In the genomic region with DNA sequence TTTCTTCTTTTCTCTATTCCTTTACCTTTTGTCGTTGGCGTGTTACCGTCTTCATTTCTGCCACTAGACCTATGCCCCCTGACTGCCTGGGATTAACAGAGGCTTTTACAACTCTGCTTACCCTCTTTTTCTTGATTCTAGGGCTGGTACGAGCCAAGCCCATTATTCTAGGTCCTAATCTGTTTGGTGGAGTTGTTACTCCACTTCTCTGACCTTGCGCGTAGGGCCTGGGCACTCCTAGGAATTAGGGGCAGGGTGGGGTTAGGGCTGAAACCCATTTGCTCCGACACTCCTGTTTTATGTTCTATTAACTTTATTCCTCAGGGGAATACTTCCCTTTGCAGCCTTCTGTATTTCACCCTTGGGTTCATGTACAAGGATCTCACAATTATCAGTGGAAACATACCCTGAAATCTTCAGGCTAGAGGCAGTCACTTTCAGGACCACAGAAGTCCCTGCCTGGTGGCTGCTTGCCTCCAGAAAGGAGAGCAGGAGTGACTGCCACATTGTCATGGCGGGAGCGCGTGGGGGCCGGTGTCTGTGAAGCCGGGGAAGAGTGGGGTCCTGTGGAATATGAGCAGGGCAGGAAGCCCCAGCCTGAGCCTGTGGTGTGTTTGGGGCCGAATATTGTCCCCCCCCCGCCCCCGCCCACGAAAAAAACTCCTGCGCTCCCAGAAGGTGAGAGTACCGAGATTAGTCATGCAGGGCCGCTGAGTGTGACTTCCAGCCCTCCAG, we compare ENCODE assay signal across 9 cellular contexts. TPM values are rescaled to one million over a fixed set of nuclear protein-coding genes. Genes with fewer than 3 reads are reported as not detected.
A peak's percentile ranks its signal among the peaks of the same experiment; 100 is the strongest.
DNase-seq lines count a peak whose midpoint lies in the region; ATAC-seq, FAIRE-seq and TF ChIP-seq lines count a peak whose summit lies in the region.
"Had no signal": no experiment of that assay in that cellular context is flagged by ENCODE, and none has a peak within 500 bp of the region (broad histone marks: within the 10 kb centered on the region; RNA-seq: fewer than 3 reads in every experiment).

No MANE protein-coding gene starts in this region.

- H2BK20ac ChIP-seq in H9 (ENCODE audit: low read depth, low read length, poor library complexity, severe bottlenecking): no peak overlapping the region

- peak overlapping the region in 1 of 2 experiments; percentile 72; a peak in 3 of 6 replicates for H3K27ac ChIP-seq in A549
- no peak overlapping the region for H3K27ac ChIP-seq in H9 (ENCODE audit: insufficient read length, low read depth, low read length)
- H3K27ac ChIP-seq in adrenal gland: peak overlapping the region; percentile 74 to 95 (median 90)
- no peak overlapping the region for H3K27ac ChIP-seq in thymus (ENCODE audit: low read depth)

- H3K4me3 Mint-ChIP-seq in H9: peak overlapping the region; percentile 73 to 89

- FAIRE-seq in A549 (lab: Jason Lieb, UNC): no peak
- FAIRE-seq: colon had no signal

- no peaks in the 10 kb centered on the region for H3K36me3 Mint-ChIP-seq in H9 (ENCODE audit: insufficient read depth in 1 of 3, low read depth in 3 of 3)

- WGBS in A549 (ENCODE audit: missing lambda C conversion rate): 80% methylated on average over 14 of the region's 19 CpGs
- WGBS in H9 (ENCODE audit: extremely low coverage, insufficient read length, low lambda C conversion rate): no CpG with 5 or more reads among the region's 19 CpGs
- 34 to 85% (median 41%) methylated on average over 7 to 19 of the region's 19 CpGs for WGBS in adrenal gland, 4 donors
- WGBS in thymus: 48% methylated on average over 19 of the region's 19 CpGs

- no peak overlapping the region for H3K14ac ChIP-seq in H9 (ENCODE audit: insufficient read depth, low read length)

- CTCF ChIA-PET in A549 (lab: Yijun Ruan, JAX): interaction anchor here (0.7 kb wide), 1 partner anchor 19 kb away, joined by 4 read pairs; no protein-coding TSS in a partner anchor

- intact Hi-C loops in adrenal gland (cut with DNase I): no loop called here

- no peak overlapping the region for H2BK12ac ChIP-seq in H9 (ENCODE audit: insufficient read length, low read depth, low read length)

- no peak overlapping the region for H2AFZ ChIP-seq in H9 (ENCODE audit: low read length)

- no peak overlapping the region for H3T11ph ChIP-seq in H9 (ENCODE audit: low read length)

- ATAC-seq in A549 (peak in 1 of 2 experiments; percentile 32; a peak in 3 of 6 replicates), GM19328 (IDR thresholded peaks at IDR 0.05; ENCODE audit: unreplicated experiment) (no peak)

- TF ChIP-seq RAD21 in A549 (conservative IDR thresholded peaks at IDR 0.05 in 1 of 2, IDR thresholded peaks at IDR 0.05 in 1 of 2): no peak

- TF ChIP-seq POLR2A in A549 (IDR thresholded peaks at IDR 0.05; ENCODE audit: low read length): no peak
- no peak for TF ChIP-seq POLR2A in adrenal gland (IDR thresholded peaks at IDR 0.05)

- peaks cover 15% of the 10 kb centered on the region for H3K23me2 ChIP-seq in H9 (ENCODE audit: insufficient read length, low read depth, low read length, poor library complexity, severe bottlenecking)

- no peak overlapping the region for H2BK5ac ChIP-seq in H9 (ENCODE audit: insufficient read length, low read length)

- H3K4me1 ChIP-seq in A549: no peaks in the 10 kb centered on the region
- no peaks in the 10 kb centered on the region for H3K4me1 ChIP-seq in H9 (ENCODE audit: insufficient read depth, low read length)
- peaks cover 4 to 20% of the 10 kb centered on the region in 2 donors for H3K4me1 ChIP-seq in adrenal gland (replicated peaks in 1 of 2)
- peaks cover 4% of the 10 kb centered on the region for H3K4me1 ChIP-seq in thymus (ENCODE audit: control insufficient read depth, insufficient read depth, low read length)

- no peak overlapping the region for H3K18ac ChIP-seq in H9 (ENCODE audit: insufficient read length, low read depth, low read length)

- in situ Hi-C loops in ACHN (cut with HindIII; ENCODE audit: low pct_ligation_motif_present, low pct_unique_long_range_greater_than_20kb, low sequenced_read_pairs): no loop called here

- no peak overlapping the region for H3K23ac ChIP-seq in H9 (ENCODE audit: insufficient read length, low read depth, low read length)

- H3K36me3 ChIP-seq in adrenal gland (replicated peaks in 1 of 2) (no peaks in the 10 kb centered on the region), thymus (ENCODE audit: control insufficient read depth, insufficient read depth) (no peaks in the 10 kb centered on the region)

- peaks cover 68% of the 10 kb centered on the region for H3K27me3 Mint-ChIP-seq in H9 (ENCODE audit: low read depth)

- no peak overlapping the region for H3K56ac ChIP-seq in H9 (ENCODE audit: insufficient read length, low read depth, low read length)

- POLR2A ChIA-PET in A549 (lab: Yijun Ruan, JAX): no interaction called here

- H4K8ac ChIP-seq in H9 (replicated peaks; ENCODE audit: insufficient read length, low read depth, low read length): no peak overlapping the region

- H3K4me1 Mint-ChIP-seq in H9: peaks cover 8 to 9% of the 10 kb centered on the region in 2 experiments

- H3K9me3 ChIP-seq in A549 (no peaks in the 10 kb centered on the region), H9 (ENCODE audit: control insufficient read depth, low read depth, low read length) (no peaks in the 10 kb centered on the region), adrenal gland (replicated peaks in 1 of 3) (no peaks in the 10 kb centered on the region), thymus (ENCODE audit: control insufficient read depth) (no peaks in the 10 kb centered on the region)

- H3K79me2 ChIP-seq in H9 (ENCODE audit: insufficient read depth, low read length): no peaks in the 10 kb centered on the region

- H2AK5ac ChIP-seq in H9 (ENCODE audit: insufficient read length, low read length): no peak overlapping the region

- no peak overlapping the region for H3K27ac Mint-ChIP-seq in H9

- H2BK15ac ChIP-seq in H9 (ENCODE audit: low read depth, low read length): no peak overlapping the region

- DNase-seq in A549 (ENCODE audit: low read depth in 1 of 2, low spot score in 1 of 2) (no peak), H9 (no peak), adrenal gland (peak in 3 of 7 donors; percentile 12 to 50 (median 21)), left kidney (ENCODE audit: low read depth, low spot score) (peak; percentile 28), ACHN (no peak)
- DNase-seq in stimulated activated CD4-positive, alpha-beta T cell treated with anti-CD3 and anti-CD28 coated beads, Interleukin-15, amount 100 ng/mL, for 24 hours: no peak

- H2BK120ac ChIP-seq in H9 (ENCODE audit: low read depth, low read length, poor library complexity, severe bottlenecking): no peak overlapping the region

- peak overlapping the region; percentile 59 for H3K4me3 ChIP-seq in A549
- peak overlapping the region in 3 of 4 donors; percentile 60 to 72 (median 64) for H3K4me3 ChIP-seq in adrenal gland
- peak overlapping the region; percentile 41 for H3K4me3 ChIP-seq in thymus (ENCODE audit: low read length)

- peaks cover 9% of the 10 kb centered on the region for H3K27me3 ChIP-seq in H9 (ENCODE audit: insufficient read depth, low read length)
- H3K27me3 ChIP-seq in adrenal gland: no peaks in the 10 kb centered on the region
- peaks cover 18% of the 10 kb centered on the region for H3K27me3 ChIP-seq in thymus (ENCODE audit: control insufficient read depth, insufficient read depth)

- TF ChIP-seq CTCF in A549 (IDR thresholded peaks at IDR 0.05): no peak
- TF ChIP-seq CTCF in H9 (conservative IDR thresholded peaks at IDR 0.05): no peak
- TF ChIP-seq CTCF in adrenal gland (IDR thresholded peaks at IDR 0.05): no peak

- H3K4me2 ChIP-seq in A549 (peak overlapping the region; percentile 90), H9 (ENCODE audit: insufficient read depth, insufficient read length, low read length) (peak overlapping the region; percentile 78)

- H4K91ac ChIP-seq in H9 (ENCODE audit: insufficient read length, low read depth, low read length): no peak overlapping the region

- TF ChIP-seq EP300 in A549 (IDR thresholded peaks at IDR 0.05): no peak

- no peak overlapping the region for H3K9ac ChIP-seq in H9 (ENCODE audit: extremely low read depth, insufficient read length, low read length)

- no peaks in the 10 kb centered on the region for H3K9me3 Mint-ChIP-seq in H9

- no peak overlapping the region for H3K4ac ChIP-seq in H9 (ENCODE audit: low read depth, low read length)

- no peaks in the 10 kb centered on the region for H3K79me1 ChIP-seq in H9 (ENCODE audit: insufficient read depth, low read depth, low read length, poor library complexity, severe bottlenecking)

- H4K5ac ChIP-seq in H9 (ENCODE audit: insufficient read length, low read depth, low read length): no peak overlapping the region

- H4K20me1 ChIP-seq in H9 (ENCODE audit: control insufficient read depth, insufficient read depth, insufficient read length): no peaks in the 10 kb centered on the region

TF ChIP-seq in A549, 52 proteins besides CTCF, POLR2A, EP300 and RAD21:
- TF ChIP-seq HOXB13 (CRISPR knock-in tag; IDR thresholded peaks at IDR 0.05; ENCODE audit: low read depth): no peak
- TF ChIP-seq, protein P1, sequence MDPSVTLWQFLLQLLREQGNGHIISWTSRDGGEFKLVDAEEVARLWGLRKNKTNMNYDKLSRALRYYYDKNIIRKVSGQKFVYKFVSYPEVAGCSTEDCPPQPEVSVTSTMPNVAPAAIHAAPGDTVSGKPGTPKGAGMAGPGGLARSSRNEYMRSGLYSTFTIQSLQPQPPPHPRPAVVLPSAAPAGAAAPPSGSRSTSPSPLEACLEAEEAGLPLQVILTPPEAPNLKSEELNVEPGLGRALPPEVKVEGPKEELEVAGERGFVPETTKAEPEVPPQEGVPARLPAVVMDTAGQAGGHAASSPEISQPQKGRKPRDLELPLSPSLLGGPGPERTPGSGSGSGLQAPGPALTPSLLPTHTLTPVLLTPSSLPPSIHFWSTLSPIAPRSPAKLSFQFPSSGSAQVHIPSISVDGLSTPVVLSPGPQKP (IDR thresholded peaks at IDR 0.05; ENCODE audit: low read depth, low read length): no peak

RNA-seq across cellular contexts. Expression of a gene that starts 0.7 kb away (rescaled TPM):
- polyA plus RNA-seq in A549 (2011; rRNA removed) (0.13 and 0.20 TPM in 2 replicates), A549 (2017; fragmentation: RNase III; extraction: RNeasy Plus Mini Kit Qiagen cat#74134 plus additional on column Dnase treatment) (0.07 to 0.14 TPM (median 0.08 TPM) in 3 replicates), adrenal gland (100 to 1,000 TPM in 1 of 3 donors, 10 to 100 TPM in 2; 73.4 to 274 (median 75.9) TPM), thymus (3.0 TPM)
- polyA plus RNA-seq in A549 (2012; cell fraction: cytosol; rRNA removed): 0.08 and 0.14 TPM in 2 replicates
- 0.43 and 0.77 TPM in 2 replicates for polyA plus RNA-seq in A549 (2012; cell fraction: nucleus; rRNA removed)
- 0.15 and 0.95 TPM in 2 replicates for polyA minus RNA-seq in A549 (2011; rRNA and poly(A)+ RNA removed)
- total RNA-seq in H9 (2021) (0.61 and 1.2 TPM in 2 replicates), adrenal gland (100 to 1,000 TPM in 7 of 8 donors, 10 to 100 TPM in 1; 85.3 to 389 (median 177) TPM)

RNA-seq across cellular contexts. Expression of a gene that starts 49.1 kb away (rescaled TPM):
- 31.3 and 34.6 TPM in 2 replicates for polyA plus RNA-seq in A549 (2011; rRNA removed)
- polyA plus RNA-seq in A549 (2012; cell fraction: cytosol; rRNA removed): 22.6 and 26.0 TPM in 2 replicates
- polyA plus RNA-seq in A549 (2012; cell fraction: nucleus; rRNA removed): 17.9 and 30.3 TPM in 2 replicates
- polyA plus RNA-seq in A549 (2017; fragmentation: RNase III; extraction: RNeasy Plus Mini Kit Qiagen cat#74134 plus additional on column Dnase treatment): 27.5 to 31.4 TPM (median 29.1 TPM) in 3 replicates
- polyA minus RNA-seq in A549 (2011; rRNA and poly(A)+ RNA removed): 10.5 and 12.5 TPM in 2 replicates
- 14.3 and 15.2 TPM in 2 replicates for total RNA-seq in H9 (2021)
- total RNA-seq in adrenal gland: 10 to 100 TPM; 19.7 to 42.3 (median 25.8) TPM
- polyA plus RNA-seq in adrenal gland: 10 to 100 TPM; 19.3 to 38.7 (median 20.4) TPM
- 32.2 TPM for polyA plus RNA-seq in thymus

Comparison
In these comparisons a context has a peak if more than half of its experiments do, and no peak if none do; other contexts are left out.
1. H3K27ac ChIP-seq: peak in adrenal gland (5 of 5); none in H9 (single experiment) and thymus (single experiment).
2. RNA of a gene that starts 0.7 kb away (polyA plus RNA-seq): 73.4 to 274 TPM in adrenal gland; 3.0 TPM in thymus (single experiment) and 0.07 to 0.77 TPM in A549; every median in the first group is over 10 times any median in the second.
3. Peak in every context shown above with its lines, with median percentiles within 50 percentile points of each other: H3K4me3 ChIP-seq.